9 cellular contexts compared by ENCODE assay signal in genomic region chr6:111485316-111485715, GRCh38. TPM values are rescaled to one million over a fixed set of nuclear protein-coding genes. Genes with fewer than 3 reads are reported as not detected.
DNase-seq lines count a peak whose midpoint lies in the region; ATAC-seq and TF ChIP-seq lines count a peak whose summit lies in the region.
"Had no signal": no experiment of that assay in that cellular context is flagged by ENCODE, and none has a peak within 500 bp of the region (broad histone marks: within the 10 kb centered on the region; RNA-seq: fewer than 3 reads in every experiment).

No MANE protein-coding gene starts in this region.

- H3K9me2 ChIP-seq in PC-3 (replicated peaks; ENCODE audit: low read length) = no peaks in the 10 kb centered on the region

- BruUV-seq in PC-3 (replicated peaks; lab: Mats Ljungman, UMichigan) = no TSS peak

- H3K36me3 ChIP-seq in PC-3 (ENCODE audit: low read depth, low read length) (no peaks in the 10 kb centered on the region), endocrine pancreas (ENCODE audit: control insufficient read depth, insufficient read depth, low read length) (no peaks in the 10 kb centered on the region), prostate gland (no peaks in the 10 kb centered on the region), aorta (ENCODE audit: control insufficient read depth in 1 of 2, insufficient read depth in 2 of 2, low read length in 1 of 2) (no peaks in the 10 kb centered on the region)

- 78% methylated on average over 1 of the region's 1 CpG for WGBS in prostate gland
- WGBS in aorta, 2 donors = 76% methylated on average over 1 of the region's 1 CpG

- CTCF ChIA-PET in PC-3 (lab: Charles Lee) = no interaction called here

- no peaks in the 10 kb centered on the region for H3K9me3 ChIP-seq in PC-3 (ENCODE audit: low read length)
- H3K9me3 ChIP-seq in endocrine pancreas (ENCODE audit: control insufficient read depth, low read length) = no peaks in the 10 kb centered on the region
- H3K9me3 ChIP-seq in prostate gland = no peaks in the 10 kb centered on the region
- no peaks in the 10 kb centered on the region for H3K9me3 ChIP-seq in aorta (ENCODE audit: control insufficient read depth, low read length)

- intact Hi-C loops in PC-3 (cut with micrococcal nuclease) (loop anchor here (1.0 to 10.0 kb wide), 3 partner anchors 106 to 559 kb away; no protein-coding TSS in a partner anchor), prostate gland (cut with DNase I) (loop anchor here (10.0 kb wide), 2 partner anchors 159 to 389 kb away; partner anchors contain the start of gene FYN), aorta (cut with DNase I) (loop anchor here in 1 of 2 donors (5.0 kb wide), 1 partner anchor 67 kb away; no protein-coding TSS in a partner anchor)

- no peak for TF ChIP-seq CTCF in GM12865 (IDR thresholded peaks at IDR 0.05; ENCODE audit: insufficient read depth, low read depth, low read length, missing control alignments)
- no peak for TF ChIP-seq CTCF in PC-3 (conservative IDR thresholded peaks at IDR 0.05; ENCODE audit: low read depth, low read length)
- no peak for TF ChIP-seq CTCF in prostate gland (IDR thresholded peaks at IDR 0.05)

- ATAC-seq in PC-3 (no peak), GM19351 (IDR thresholded peaks at IDR 0.05; ENCODE audit: unreplicated experiment) (no peak), HG02981 (IDR thresholded peaks at IDR 0.05; ENCODE audit: unreplicated experiment) (no peak), HG02759 (IDR thresholded peaks at IDR 0.05; ENCODE audit: unreplicated experiment) (no peak), aorta (ENCODE audit: low FRiP score) (no peak)

- peaks cover 13% of the 10 kb centered on the region for H3K4me1 ChIP-seq in PC-3 (ENCODE audit: insufficient read depth, low read length)
- H3K4me1 ChIP-seq in endocrine pancreas (ENCODE audit: control insufficient read depth, insufficient read depth, low read length) = peaks cover 18% of the 10 kb centered on the region
- H3K4me1 ChIP-seq in prostate gland (replicated peaks) = peaks cover 2% of the 10 kb centered on the region
- H3K4me1 ChIP-seq in aorta (ENCODE audit: control insufficient read depth in 1 of 2, insufficient read depth in 2 of 2, low read length in 2 of 2) = no peaks in the 10 kb centered on the region

- POLR2A ChIA-PET in PC-3 (lab: Charles Lee; ENCODE audit: unreplicated experiment) = interaction anchor here (0.6 to 0.7 kb wide), 2 partner anchors 103 to 983 kb away, joined by 3 to 15 read pairs; no protein-coding TSS in a partner anchor

- H2AFZ ChIP-seq in PC-3 (ENCODE audit: low read length) = no peak overlapping the region

- H3K27ac ChIP-seq in PC-3 (ENCODE audit: low read length) = no peak overlapping the region
- H3K27ac ChIP-seq in prostate gland = peak overlapping the region; percentile 99 to 100
- no peak overlapping the region for H3K27ac ChIP-seq in aorta (ENCODE audit: low read depth in 1 of 2, low read length in 2 of 2)

- H3K4me2 ChIP-seq in PC-3 (ENCODE audit: low read length) = peak overlapping the region; percentile 87

- H3K4me3 ChIP-seq in GM12865 (ENCODE audit: low read depth, low read length) (peak overlapping the region; percentile 95), PC-3 (ENCODE audit: low read length) (peak overlapping the region; percentile 96), endocrine pancreas (ENCODE audit: control insufficient read depth, insufficient read depth, low read length) (peak overlapping the region; percentile 84), prostate gland (no peak overlapping the region), aorta (ENCODE audit: low read length in 2 of 2) (no peak overlapping the region)

- TF ChIP-seq POLR2A in prostate gland (IDR thresholded peaks at IDR 0.05) = no peak

- H3K9ac ChIP-seq in PC-3 (ENCODE audit: low read length) (peak overlapping the region; percentile 88; the same call in 1 of the 2 replicates), endocrine pancreas (ENCODE audit: control insufficient read depth, insufficient read depth, low read length) (no peak overlapping the region)

- peaks cover 55% of the 10 kb centered on the region for H3K79me2 ChIP-seq in PC-3 (ENCODE audit: low read length)

- H3F3A ChIP-seq in PC-3 (ENCODE audit: low read length, unreplicated experiment) = no peaks in the 10 kb centered on the region

- DNase-seq in GM12865 (ENCODE audit: low read depth) (no peak), PC-3 (no peak), prostate gland (ENCODE audit: low spot score) (no peak), aorta (no peak)
- DNase-seq: foreskin melanocyte had no signal

- H3K27me3 ChIP-seq in PC-3 (ENCODE audit: low read length) = no peaks in the 10 kb centered on the region
- no peaks in the 10 kb centered on the region for H3K27me3 ChIP-seq in endocrine pancreas (ENCODE audit: control insufficient read depth, insufficient read depth, low read length)
- no peaks in the 10 kb centered on the region for H3K27me3 ChIP-seq in prostate gland (replicated peaks; ENCODE audit: insufficient read depth)
- H3K27me3 ChIP-seq in aorta (ENCODE audit: control insufficient read depth in 1 of 2, insufficient read depth in 2 of 2, low read length in 1 of 2) = no peaks in the 10 kb centered on the region

- H4K20me1 ChIP-seq in PC-3 (ENCODE audit: low read length) = 0 out of 2 replicates have a peak, but pooled peaks cover 5% of the 10 kb centered on the region

RNA-seq across cellular contexts. Expression of gene REV3L, which starts 2.3 kb away (rescaled TPM):
- total RNA-seq in PC-3 (2014; rRNA removed) = 13.9 and 25.3 TPM in 2 replicates
- total RNA-seq in prostate gland = 10 to 100 TPM; 20.0 to 44.2 TPM
- total RNA-seq in aorta = 10 to 100 TPM; 69.1 to 74.9 TPM
- 10 to 100 TPM in 1 of 2 donors, 1 to 10 TPM in 1; 5.0 to 13.4 TPM for polyA plus RNA-seq in aorta

Comparison
In these comparisons a context has a peak if more than half of its experiments do, and no peak if none do; other contexts are left out.
1. H3K4me3 ChIP-seq: peak in GM12865 (single experiment), PC-3 (single experiment) and endocrine pancreas (single experiment); none in prostate gland (0 of 2) and aorta (0 of 2).
2. H3K27ac ChIP-seq: peak in prostate gland (2 of 2); none in PC-3 (single experiment) and aorta (0 of 2).